In the genomic region with DNA sequence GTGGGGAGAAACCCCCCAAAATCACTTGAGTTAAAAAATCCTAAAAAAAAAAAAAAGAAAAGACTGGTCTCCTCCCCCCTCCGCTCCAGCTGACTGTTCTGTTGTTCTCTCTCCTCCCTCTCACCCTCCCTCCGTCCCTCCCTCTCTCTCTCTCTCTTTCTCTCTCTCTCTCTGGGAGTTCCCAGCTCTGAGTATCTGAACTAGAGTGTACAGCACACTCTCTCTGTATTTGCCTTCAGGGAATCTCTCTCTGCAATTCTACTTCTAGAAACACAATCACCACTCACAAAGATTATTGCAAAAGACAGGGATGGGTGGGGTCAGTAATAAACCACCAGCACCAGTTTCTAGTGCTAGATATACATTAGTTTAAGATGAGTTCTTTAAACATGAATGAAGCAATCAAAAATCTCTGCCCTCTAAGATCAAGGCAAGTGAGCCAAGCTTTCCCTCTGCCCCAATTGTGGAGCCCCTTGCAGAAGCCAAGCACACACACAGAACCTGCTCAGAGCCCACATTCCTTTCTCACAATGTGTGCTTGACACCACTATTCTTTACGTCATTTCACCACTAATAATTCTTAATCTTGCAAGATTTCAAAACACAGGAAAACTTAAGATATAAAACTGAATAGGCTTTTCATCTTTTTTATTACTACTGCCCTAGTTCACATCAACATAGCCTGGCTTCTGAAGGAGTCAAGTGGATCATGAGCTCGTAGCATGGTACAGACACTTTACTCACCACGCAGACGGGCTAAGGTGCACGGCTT, we compare ENCODE assay signal across 9 cellular contexts.
DNase-seq lines count a peak whose midpoint lies in the region; ATAC-seq and TF ChIP-seq lines count a peak whose summit lies in the region.
"Had no signal": no experiment of that assay in that cellular context is flagged by ENCODE, and none has a peak within 500 bp of the region (broad histone marks: within the 10 kb centered on the region; RNA-seq: fewer than 3 reads in every experiment).

No MANE protein-coding gene starts in this region.

- TF ChIP-seq POLR2A in prostate gland (IDR thresholded peaks at IDR 0.05) (no peak), erythroblast (IDR thresholded peaks at IDR 0.05; ENCODE audit: low read length) (no peak)

- peak overlapping the region; percentile 69 for H3K4me3 Mint-ChIP-seq in Caco-2 (ENCODE audit: unreplicated experiment)
- peak overlapping the region; percentile 73 for H3K4me3 Mint-ChIP-seq in glutamatergic neuron (ENCODE audit: unreplicated experiment)
- H3K4me3 Mint-ChIP-seq: dendritic cell treated with granulocyte-macrophage colony-stimulating factor and Interleukin-4, amounts not matched to agents 40 ng/mL and 50 ng/mL, for 4 days had no signal

- intact Hi-C loops in Caco-2 (cut with micrococcal nuclease; ENCODE audit: unreplicated experiment): loop anchor here (1.0 to 2.0 kb wide), 2 partner anchors 8 to 20 kb away; no protein-coding TSS in a partner anchor
- intact Hi-C loops in prostate gland (cut with DNase I): loop anchor here (5.0 kb wide), 1 partner anchor 53 kb away; no protein-coding TSS in a partner anchor

- H3K9me3 Mint-ChIP-seq in Caco-2 (ENCODE audit: unreplicated experiment): no peaks in the 10 kb centered on the region
- peaks cover 3% of the 10 kb centered on the region for H3K9me3 Mint-ChIP-seq in glutamatergic neuron (ENCODE audit: unreplicated experiment)
- H3K9me3 Mint-ChIP-seq: dendritic cell treated with granulocyte-macrophage colony-stimulating factor and Interleukin-4, amounts not matched to agents 40 ng/mL and 50 ng/mL, for 4 days had no signal

- CTCF ChIA-PET in Caco-2 (lab: Charles Lee): interaction anchor here (0.9 kb wide), 1 partner anchor 134 kb away, joined by 3 read pairs; no protein-coding TSS in a partner anchor

- H3K36me3 Mint-ChIP-seq in Caco-2 (ENCODE audit: insufficient read depth, unreplicated experiment) (peaks cover 15% of the 10 kb centered on the region), glutamatergic neuron (ENCODE audit: unreplicated experiment) (no peaks in the 10 kb centered on the region)

- POLR2A ChIA-PET in Caco-2 (lab: Charles Lee): no interaction called here

- DNase-seq in Caco-2 (peak; percentile 42 to 55), glutamatergic neuron (no peak), prostate gland (ENCODE audit: low spot score) (peak; percentile 51), NCI-H2081 (lab: John Stamatoyannopoulos, UW) (no peak), erythroblast (lab: John Stamatoyannopoulos, UW) (no peak)

- H3K27ac Mint-ChIP-seq in Caco-2 (ENCODE audit: unreplicated experiment) (peak overlapping the region; percentile 67), glutamatergic neuron (ENCODE audit: unreplicated experiment) (peak overlapping the region; percentile 90)
- H3K27ac Mint-ChIP-seq: dendritic cell treated with granulocyte-macrophage colony-stimulating factor and Interleukin-4, amounts not matched to agents 40 ng/mL and 50 ng/mL, for 4 days had no signal

- H3K27me3 ChIP-seq in Caco-2 (replicated peaks; ENCODE audit: control insufficient read depth, insufficient read depth, low read length) (no peaks in the 10 kb centered on the region), prostate gland (replicated peaks; ENCODE audit: insufficient read depth) (no peaks in the 10 kb centered on the region)

- H3K4me3 ChIP-seq in Caco-2 (ENCODE audit: low read depth, low read length): no peak overlapping the region
- H3K4me3 ChIP-seq in prostate gland: peak overlapping the region; percentile 4 to 9

- 34% methylated on average over 7 of the region's 7 CpGs for WGBS in prostate gland

- H3K9me3 ChIP-seq in Caco-2: no peaks in the 10 kb centered on the region
- no peaks in the 10 kb centered on the region for H3K9me3 ChIP-seq in prostate gland

- peak overlapping the region; percentile 45 to 54 for H3K27ac ChIP-seq in prostate gland

- H3K4me1 Mint-ChIP-seq in Caco-2 (ENCODE audit: low read depth, unreplicated experiment) (peaks cover 51% of the 10 kb centered on the region), glutamatergic neuron (ENCODE audit: low read depth, unreplicated experiment) (peaks cover 37% of the 10 kb centered on the region)

- no TSS peak for BruUV-seq in Caco-2 (replicated peaks; lab: Mats Ljungman, UMichigan)

- H3K4me1 ChIP-seq in Caco-2: peaks cover 80% of the 10 kb centered on the region
- H3K4me1 ChIP-seq in prostate gland (replicated peaks): peaks cover 4% of the 10 kb centered on the region

- ATAC-seq in SK-N-SH treated with all-trans-retinoic acid at 6 μM for 48 hours (peak; percentile 60), GM18909 (IDR thresholded peaks at IDR 0.05; ENCODE audit: poor library complexity, unreplicated experiment) (no peak), GM21360 (IDR thresholded peaks at IDR 0.05; ENCODE audit: unreplicated experiment) (no peak)

- TF ChIP-seq CTCF in Caco-2 (IDR thresholded peaks at IDR 0.05; ENCODE audit: insufficient read depth in 1 of 2, low read depth in 1 of 2, low read length in 1 of 2, severe bottlenecking in 1 of 2, unreplicated experiment in 1 of 2) (no peak), glutamatergic neuron (IDR thresholded peaks at IDR 0.05; ENCODE audit: partially characterized antibody, unreplicated experiment) (no peak), prostate gland (IDR thresholded peaks at IDR 0.05) (no peak)

- no peaks in the 10 kb centered on the region for H3K27me3 Mint-ChIP-seq in Caco-2 (ENCODE audit: insufficient read depth, unreplicated experiment)
- no peaks in the 10 kb centered on the region for H3K27me3 Mint-ChIP-seq in glutamatergic neuron (ENCODE audit: unreplicated experiment)

- H3K36me3 ChIP-seq in Caco-2 (ENCODE audit: control insufficient read depth, insufficient read depth, low read length) (no peaks in the 10 kb centered on the region), prostate gland (no peaks in the 10 kb centered on the region)

TF ChIP-seq in SK-N-SH treated with all-trans-retinoic acid at 6 μM for 48 hours, 23 proteins besides CTCF, POLR2A, EP300 and RAD21:
- no peak for TF ChIP-seq BACH2 (CRISPR knock-in tag; IDR thresholded peaks at IDR 0.05; ENCODE audit: borderline replicate concordance)
- TF ChIP-seq RARB (CRISPR knock-in tag; IDR thresholded peaks at IDR 0.05): no peak
- no peak for TF ChIP-seq ZFP30 (CRISPR knock-in tag; IDR thresholded peaks at IDR 0.05)
TF ChIP-seq in SK-N-SH treated with all-trans-retinoic acid at 6 μM for 48 hours: peak in this region for 0.

Comparison
In these comparisons a context has a peak if more than half of its experiments do, and no peak if none do; other contexts are left out.
1. DNase-seq: peak in Caco-2 (2 of 2) and prostate gland (single experiment); none in glutamatergic neuron (single experiment), NCI-H2081 (0 of 2) and erythroblast (0 of 2).